1 cellular context compared by ENCODE assay signal in genomic region chr20:22411568-22412450, GRCh38.
TF ChIP-seq lines count a peak whose summit lies in the region.

No MANE protein-coding gene starts in this region.

TF ChIP-seq in HepG2, 621 proteins besides CTCF, POLR2A, EP300 and RAD21 (continued from another document and continues in another):
- TF ChIP-seq STAT6 (CRISPR knock-in tag; IDR thresholded peaks at IDR 0.05; ENCODE audit: borderline replicate concordance) (no peak), SAFB2 (CRISPR knock-in tag; IDR thresholded peaks at IDR 0.05; ENCODE audit: borderline replicate concordance, low read depth) (no peak), MZF1 (CRISPR knock-in tag; IDR thresholded peaks at IDR 0.05; ENCODE audit: borderline replicate concordance) (no peak), PRPF4 (IDR thresholded peaks at IDR 0.05; ENCODE audit: low read depth, low read length, poor library complexity, severe bottlenecking) (no peak), KLF11 (CRISPR knock-in tag; IDR thresholded peaks at IDR 0.05) (peak; percentile 71; the same call in 1 of the 2 replicates), ZHX2 (IDR thresholded peaks at IDR 0.05; ENCODE audit: low read depth) (no peak), ZHX2 (CRISPR knock-in tag; IDR thresholded peaks at IDR 0.05; ENCODE audit: borderline replicate concordance) (no peak), NFKBIZ (CRISPR knock-in tag; IDR thresholded peaks at IDR 0.05) (peak; percentile 97), SP140L (CRISPR knock-in tag; IDR thresholded peaks at IDR 0.05; ENCODE audit: borderline replicate concordance) (no peak), JUND (CRISPR knock-in tag; IDR thresholded peaks at IDR 0.05) (peak; percentile 36; the same call in 1 of the 2 replicates), ZNF788 (CRISPR knock-in tag; IDR thresholded peaks at IDR 0.05; ENCODE audit: borderline replicate concordance) (0 out of 2 replicates have a peak, but pooled peaks have one; percentile 48), NFRKB (IDR thresholded peaks at IDR 0.05) (no peak), FLYWCH1 (CRISPR knock-in tag; IDR thresholded peaks at IDR 0.05) (no peak), BRD4 (CRISPR knock-in tag; IDR thresholded peaks at IDR 0.05) (no peak), ZFX (CRISPR knock-in tag; IDR thresholded peaks at IDR 0.05; ENCODE audit: low read depth) (peak; percentile 76), HDAC6 (IDR thresholded peaks at IDR 0.05; ENCODE audit: low read depth, low read length) (no peak), NFIC (IDR thresholded peaks at IDR 0.05; ENCODE audit: low read length) (peak; percentile 32; the same call in 1 of the 2 replicates), ZNF274 (CRISPR knock-in tag; IDR thresholded peaks at IDR 0.05) (0 out of 2 replicates have a peak, but pooled peaks have one; percentile 25), ZSCAN20 (CRISPR knock-in tag; IDR thresholded peaks at IDR 0.05; ENCODE audit: borderline replicate concordance) (no peak), SMAD3 (CRISPR knock-in tag; IDR thresholded peaks at IDR 0.05) (peak; percentile 91), ZNF329 (CRISPR knock-in tag; IDR thresholded peaks at IDR 0.05; ENCODE audit: low read depth) (no peak), MIER2 (CRISPR knock-in tag; IDR thresholded peaks at IDR 0.05) (0 out of 2 replicates have a peak, but pooled peaks have one; percentile 46), TMF1 (CRISPR knock-in tag; IDR thresholded peaks at IDR 0.05; ENCODE audit: low read depth) (no peak), ZNF703 (CRISPR knock-in tag; IDR thresholded peaks at IDR 0.05; ENCODE audit: borderline replicate concordance) (peak; percentile 63; the same call in 1 of the 2 replicates), FOXK1 (CRISPR knock-in tag; IDR thresholded peaks at IDR 0.05; ENCODE audit: borderline replicate concordance, low read depth) (peak; percentile 96), ZNF607 (CRISPR knock-in tag; IDR thresholded peaks at IDR 0.05; ENCODE audit: borderline replicate concordance) (peak; percentile 53; the same call in 1 of the 2 replicates), TOPORS (CRISPR knock-in tag; IDR thresholded peaks at IDR 0.05) (no peak), ZNF589 (CRISPR knock-in tag; conservative IDR thresholded peaks at IDR 0.05) (no peak), ZNF713 (CRISPR knock-in tag; IDR thresholded peaks at IDR 0.05) (no peak), NBN (conservative IDR thresholded peaks at IDR 0.05) (no peak), ZNF557 (CRISPR knock-in tag; IDR thresholded peaks at IDR 0.05) (no peak), ARID2 (CRISPR knock-in tag; IDR thresholded peaks at IDR 0.05; ENCODE audit: borderline replicate concordance) (no peak), BORCS8-MEF2B (CRISPR knock-in tag; IDR thresholded peaks at IDR 0.05) (no peak), ZNF138 (CRISPR knock-in tag; IDR thresholded peaks at IDR 0.05; ENCODE audit: low read depth) (no peak), ZNF644 (CRISPR knock-in tag; IDR thresholded peaks at IDR 0.05; ENCODE audit: low read depth) (peak; percentile 95), EHMT2 (IDR thresholded peaks at IDR 0.05; ENCODE audit: borderline replicate concordance, low read depth, low read length) (peak; percentile 87), RARA (CRISPR knock-in tag; IDR thresholded peaks at IDR 0.05) (peak; percentile 63; the same call in 1 of the 2 replicates), TEF (CRISPR knock-in tag; IDR thresholded peaks at IDR 0.05) (no peak), ZBTB42 (CRISPR knock-in tag; IDR thresholded peaks at IDR 0.05) (no peak), RBM39 (IDR thresholded peaks at IDR 0.05; ENCODE audit: low read depth, low read length, poor library complexity, severe bottlenecking) (no peak), ZBTB33 (CRISPR knock-in tag; IDR thresholded peaks at IDR 0.05) (peak; percentile 26; the same call in 1 of the 2 replicates), NR2F6 (IDR thresholded peaks at IDR 0.05) (no peak; the same call in 1 of the 2 replicates), NR2F6 (CRISPR knock-in tag; IDR thresholded peaks at IDR 0.05) (peak; percentile 28; the same call in 1 of the 2 replicates), HNF4A (CRISPR knock-in tag; IDR thresholded peaks at IDR 0.05) (peak; percentile 58), ZNF879 (CRISPR knock-in tag; IDR thresholded peaks at IDR 0.05) (no peak), ZFP82 (CRISPR knock-in tag; IDR thresholded peaks at IDR 0.05; ENCODE audit: borderline replicate concordance) (no peak)
- TF ChIP-seq, protein P1, sequence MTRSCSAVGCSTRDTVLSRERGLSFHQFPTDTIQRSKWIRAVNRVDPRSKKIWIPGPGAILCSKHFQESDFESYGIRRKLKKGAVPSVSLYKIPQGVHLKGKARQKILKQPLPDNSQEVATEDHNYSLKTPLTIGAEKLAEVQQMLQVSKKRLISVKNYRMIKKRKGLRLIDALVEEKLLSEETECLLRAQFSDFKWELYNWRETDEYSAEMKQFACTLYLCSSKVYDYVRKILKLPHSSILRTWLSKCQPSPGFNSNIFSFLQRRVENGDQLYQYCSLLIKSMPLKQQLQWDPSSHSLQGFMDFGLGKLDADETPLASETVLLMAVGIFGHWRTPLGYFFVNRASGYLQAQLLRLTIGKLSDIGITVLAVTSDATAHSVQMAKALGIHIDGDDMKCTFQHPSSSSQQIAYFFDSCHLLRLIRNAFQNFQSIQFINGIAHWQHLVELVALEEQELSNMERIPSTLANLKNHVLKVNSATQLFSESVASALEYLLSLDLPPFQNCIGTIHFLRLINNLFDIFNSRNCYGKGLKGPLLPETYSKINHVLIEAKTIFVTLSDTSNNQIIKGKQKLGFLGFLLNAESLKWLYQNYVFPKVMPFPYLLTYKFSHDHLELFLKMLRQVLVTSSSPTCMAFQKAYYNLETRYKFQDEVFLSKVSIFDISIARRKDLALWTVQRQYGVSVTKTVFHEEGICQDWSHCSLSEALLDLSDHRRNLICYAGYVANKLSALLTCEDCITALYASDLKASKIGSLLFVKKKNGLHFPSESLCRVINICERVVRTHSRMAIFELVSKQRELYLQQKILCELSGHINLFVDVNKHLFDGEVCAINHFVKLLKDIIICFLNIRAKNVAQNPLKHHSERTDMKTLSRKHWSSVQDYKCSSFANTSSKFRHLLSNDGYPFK (CRISPR knock-in tag; IDR thresholded peaks at IDR 0.05; ENCODE audit: borderline replicate concordance) = no peak
- TF ChIP-seq, protein P2, sequence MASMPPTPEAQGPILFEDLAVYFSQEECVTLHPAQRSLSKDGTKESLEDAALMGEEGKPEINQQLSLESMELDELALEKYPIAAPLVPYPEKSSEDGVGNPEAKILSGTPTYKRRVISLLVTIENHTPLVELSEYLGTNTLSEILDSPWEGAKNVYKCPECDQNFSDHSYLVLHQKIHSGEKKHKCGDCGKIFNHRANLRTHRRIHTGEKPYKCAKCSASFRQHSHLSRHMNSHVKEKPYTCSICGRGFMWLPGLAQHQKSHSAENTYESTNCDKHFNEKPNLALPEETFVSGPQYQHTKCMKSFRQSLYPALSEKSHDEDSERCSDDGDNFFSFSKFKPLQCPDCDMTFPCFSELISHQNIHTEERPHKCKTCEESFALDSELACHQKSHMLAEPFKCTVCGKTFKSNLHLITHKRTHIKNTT (CRISPR knock-in tag; IDR thresholded peaks at IDR 0.05) = no peak
- TF ChIP-seq, protein P3, sequence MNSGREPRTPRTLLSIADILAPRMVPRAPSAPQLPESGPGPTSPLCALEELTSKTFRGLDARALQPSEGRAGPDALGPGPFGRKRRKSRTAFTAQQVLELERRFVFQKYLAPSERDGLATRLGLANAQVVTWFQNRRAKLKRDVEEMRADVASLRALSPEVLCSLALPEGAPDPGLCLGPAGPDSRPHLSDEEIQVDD (CRISPR knock-in tag; IDR thresholded peaks at IDR 0.05; ENCODE audit: borderline replicate concordance) = no peak
- TF ChIP-seq, protein P4, sequence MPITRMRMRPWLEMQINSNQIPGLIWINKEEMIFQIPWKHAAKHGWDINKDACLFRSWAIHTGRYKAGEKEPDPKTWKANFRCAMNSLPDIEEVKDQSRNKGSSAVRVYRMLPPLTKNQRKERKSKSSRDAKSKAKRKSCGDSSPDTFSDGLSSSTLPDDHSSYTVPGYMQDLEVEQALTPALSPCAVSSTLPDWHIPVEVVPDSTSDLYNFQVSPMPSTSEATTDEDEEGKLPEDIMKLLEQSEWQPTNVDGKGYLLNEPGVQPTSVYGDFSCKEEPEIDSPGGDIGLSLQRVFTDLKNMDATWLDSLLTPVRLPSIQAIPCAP (CRISPR knock-in tag; IDR thresholded peaks at IDR 0.05; ENCODE audit: low read depth) = no peak
- TF ChIP-seq, protein P5, sequence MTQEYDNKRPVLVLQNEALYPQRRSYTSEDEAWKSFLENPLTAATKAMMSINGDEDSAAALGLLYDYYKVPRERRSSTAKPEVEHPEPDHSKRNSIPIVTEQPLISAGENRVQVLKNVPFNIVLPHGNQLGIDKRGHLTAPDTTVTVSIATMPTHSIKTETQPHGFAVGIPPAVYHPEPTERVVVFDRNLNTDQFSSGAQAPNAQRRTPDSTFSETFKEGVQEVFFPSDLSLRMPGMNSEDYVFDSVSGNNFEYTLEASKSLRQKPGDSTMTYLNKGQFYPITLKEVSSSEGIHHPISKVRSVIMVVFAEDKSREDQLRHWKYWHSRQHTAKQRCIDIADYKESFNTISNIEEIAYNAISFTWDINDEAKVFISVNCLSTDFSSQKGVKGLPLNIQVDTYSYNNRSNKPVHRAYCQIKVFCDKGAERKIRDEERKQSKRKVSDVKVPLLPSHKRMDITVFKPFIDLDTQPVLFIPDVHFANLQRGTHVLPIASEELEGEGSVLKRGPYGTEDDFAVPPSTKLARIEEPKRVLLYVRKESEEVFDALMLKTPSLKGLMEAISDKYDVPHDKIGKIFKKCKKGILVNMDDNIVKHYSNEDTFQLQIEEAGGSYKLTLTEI (CRISPR knock-in tag; conservative IDR thresholded peaks at IDR 0.05) = no peak
